Comparison of ENCODE assay signal across 9 cellular contexts in the genomic region with DNA sequence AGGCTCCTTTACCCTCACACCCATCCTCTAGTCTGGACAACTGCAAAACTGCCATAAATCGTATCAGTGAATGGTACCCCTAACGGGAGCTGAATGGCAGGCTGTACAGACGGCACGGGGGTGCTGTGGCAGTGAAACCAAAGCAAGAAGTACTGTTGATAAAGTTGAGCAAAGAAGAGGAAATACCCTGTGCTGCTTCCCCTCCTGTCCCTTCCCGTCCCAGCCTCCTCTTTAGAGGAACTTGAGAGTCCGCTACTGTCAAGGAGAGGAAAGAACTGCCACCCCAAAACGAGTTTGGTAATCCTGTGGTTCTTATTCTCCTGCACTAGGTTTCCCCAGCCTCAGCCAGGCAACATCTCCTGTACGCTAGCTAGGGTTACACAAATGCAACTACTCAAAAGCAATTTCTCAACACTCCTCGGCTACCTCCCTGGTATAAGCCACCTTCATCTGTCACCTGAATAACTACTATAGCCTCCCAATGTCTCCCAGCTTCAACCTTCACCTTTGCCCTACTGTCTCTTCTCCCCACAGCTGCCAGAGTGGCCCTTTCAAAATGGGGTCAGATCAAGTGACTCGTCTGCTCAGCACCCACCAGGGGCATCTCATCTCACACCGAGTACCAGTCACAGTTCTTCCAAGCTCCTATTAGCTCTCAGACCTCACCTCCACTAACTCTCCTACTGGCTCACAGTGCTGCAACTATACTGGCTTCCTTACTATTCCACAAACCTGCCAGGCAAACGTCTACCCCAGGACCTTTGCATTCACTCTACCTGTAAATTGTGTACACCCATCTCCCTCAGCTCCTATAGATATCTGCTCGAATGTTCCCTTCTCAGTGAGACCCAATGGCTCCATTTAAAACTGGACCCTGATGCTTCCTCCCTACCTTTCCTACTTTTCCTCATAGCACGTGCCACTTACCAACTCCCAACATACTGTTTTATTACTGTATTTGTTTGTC. TPM values are rescaled to one million over a fixed set of nuclear protein-coding genes. Genes with fewer than 3 reads are reported as not detected.
DNase-seq lines count a peak whose midpoint lies in the region; ATAC-seq and TF ChIP-seq lines count a peak whose summit lies in the region.
"Had no signal": no experiment of that assay in that cellular context is flagged by ENCODE, and none has a peak within 500 bp of the region (broad histone marks: within the 10 kb centered on the region; RNA-seq: fewer than 3 reads in every experiment).

No MANE protein-coding gene starts in this region.

- in situ Hi-C loops in transverse colon (cut with MboI; ENCODE audit: low pct_ligation_motif_present in 1 of 4, low pct_unique_long_range_greater_than_20kb in 1 of 4, low sequenced_read_pairs in 3 of 4) = no loop called here

- DNase-seq in activated gamma-delta T cell treated with Interleukin-2 at 50 U/mL for 16 hours (peak; percentile 29), activated gamma-delta T cell (lab: John Stamatoyannopoulos, UW) (no peak), left lung (peak in 1 of 2 donors; percentile 62), transverse colon (no peak)
- DNase-seq in activated T-helper 2 cell treated with anti-CD3 and anti-CD28 coated beads, Interferon-gamma antibody, Interleukin-2, Interleukin-4, amounts not matched to agents 10 μg/mL and 5 μg/mL and 100 μg/mL, durations not matched to agents 14 hours and 24 hours and 36 hours (ENCODE audit: low spot score) = no peak
- DNase-seq: DMS79 treated with DMSO at 0.1 percent for 48 hours had no signal

- H3K36me3 Mint-ChIP-seq in activated T-helper 2 cell treated with anti-CD3 and anti-CD28 coated beads, Interferon-gamma antibody, Interleukin-2, Interleukin-4, amounts not matched to agents 10 μg/mL and 5 μg/mL and 100 μg/mL, durations not matched to agents 14 hours and 24 hours and 36 hours (ENCODE audit: low read depth) = peaks cover 26% of the 10 kb centered on the region

- H3K9me3 ChIP-seq in left lung = no peaks in the 10 kb centered on the region
- no peaks in the 10 kb centered on the region for H3K9me3 ChIP-seq in transverse colon

- peak overlapping the region in 1 of 2 donors; percentile 83 for H3K4me3 ChIP-seq in left lung
- peak overlapping the region in 1 of 4 donors; percentile 22 for H3K4me3 ChIP-seq in transverse colon

- H3K4me3 Mint-ChIP-seq in activated T-helper 2 cell treated with anti-CD3 and anti-CD28 coated beads, Interferon-gamma antibody, Interleukin-2, Interleukin-4, amounts not matched to agents 10 μg/mL and 5 μg/mL and 100 μg/mL, durations not matched to agents 14 hours and 24 hours and 36 hours (ENCODE audit: low read depth) = peak overlapping the region; percentile 64

- intact Hi-C loops in activated T-helper 2 cell treated with anti-CD3 and anti-CD28 coated beads, Interferon-gamma antibody, Interleukin-2, Interleukin-4, amounts not matched to agents 10 μg/mL and 5 μg/mL and 100 μg/mL, durations not matched to agents 14 hours and 24 hours and 36 hours (cut with micrococcal nuclease) = loop anchor here (2.0 kb wide), 1 partner anchor 16 kb away; no protein-coding TSS in a partner anchor
- intact Hi-C loops in left lung (cut with DNase I) (no loop called here), transverse colon (cut with DNase I; ENCODE audit: low total_unique reads) (no loop called here)

- no peaks in the 10 kb centered on the region for H3K9me3 Mint-ChIP-seq in activated T-helper 2 cell treated with anti-CD3 and anti-CD28 coated beads, Interferon-gamma antibody, Interleukin-2, Interleukin-4, amounts not matched to agents 10 μg/mL and 5 μg/mL and 100 μg/mL, durations not matched to agents 14 hours and 24 hours and 36 hours

- TF ChIP-seq POLR2A in transverse colon (IDR thresholded peaks at IDR 0.05) = no peak

- no peaks in the 10 kb centered on the region for H3K27me3 Mint-ChIP-seq in activated T-helper 2 cell treated with anti-CD3 and anti-CD28 coated beads, Interferon-gamma antibody, Interleukin-2, Interleukin-4, amounts not matched to agents 10 μg/mL and 5 μg/mL and 100 μg/mL, durations not matched to agents 14 hours and 24 hours and 36 hours (ENCODE audit: low read depth)

- H3K27ac Mint-ChIP-seq in activated T-helper 2 cell treated with anti-CD3 and anti-CD28 coated beads, Interferon-gamma antibody, Interleukin-2, Interleukin-4, amounts not matched to agents 10 μg/mL and 5 μg/mL and 100 μg/mL, durations not matched to agents 14 hours and 24 hours and 36 hours = peak overlapping the region; percentile 40

- H3K36me3 ChIP-seq in left lung (peaks cover 0 to 41% of the 10 kb centered on the region in 2 donors), transverse colon (peaks cover 0 to 9% (median 0%) of the 10 kb centered on the region in 4 donors)

- ATAC-seq in left lung (peak; percentile 18), GM21526 (IDR thresholded peaks at IDR 0.05; ENCODE audit: low FRiP score, unreplicated experiment) (no peak), GM19324 (IDR thresholded peaks at IDR 0.05; ENCODE audit: low FRiP score, unreplicated experiment) (no peak), HG03442 (IDR thresholded peaks at IDR 0.05; ENCODE audit: unreplicated experiment) (no peak)

- H3K27ac ChIP-seq in left lung (peak overlapping the region; percentile 63 to 97), transverse colon (peak overlapping the region; percentile 66 to 81 (median 73))

- TF ChIP-seq EP300 in transverse colon (IDR thresholded peaks at IDR 0.05; ENCODE audit: low read depth) = no peak

- H3K4me1 Mint-ChIP-seq in activated T-helper 2 cell treated with anti-CD3 and anti-CD28 coated beads, Interferon-gamma antibody, Interleukin-2, Interleukin-4, amounts not matched to agents 10 μg/mL and 5 μg/mL and 100 μg/mL, durations not matched to agents 14 hours and 24 hours and 36 hours (ENCODE audit: low read depth) = peaks cover 51% of the 10 kb centered on the region

- TF ChIP-seq CTCF in left lung (IDR thresholded peaks at IDR 0.05) = no peak
- TF ChIP-seq CTCF in transverse colon (IDR thresholded peaks at IDR 0.05) = no peak

- 64% methylated on average over 11 to 14 of the region's 14 CpGs for WGBS in transverse colon (ENCODE audit: low coverage in 1 of 2), 2 donors

- H3K4me1 ChIP-seq in left lung (peaks cover 32 to 81% of the 10 kb centered on the region in 2 donors), transverse colon (peaks cover 21 to 72% (median 51%) of the 10 kb centered on the region in 4 donors)

- H3K27me3 ChIP-seq in left lung = no peaks in the 10 kb centered on the region
- H3K27me3 ChIP-seq in transverse colon = no peaks in the 10 kb centered on the region

RNA-seq across cellular contexts. Expression of gene GLRX, which starts 4.1 kb away (rescaled TPM):
- 14.9 and 18.5 TPM in 2 replicates for total RNA-seq in activated T-helper 2 cell treated with anti-CD3 and anti-CD28 coated beads, Interferon-gamma antibody, Interleukin-2, Interleukin-4, amounts not matched to agents 10 μg/mL and 5 μg/mL and 100 μg/mL, durations not matched to agents 14 hours and 24 hours and 36 hours
- total RNA-seq in left lung = 10 to 100 TPM; 60.3 to 98.1 TPM
- 100 to 1,000 TPM in 1 of 4 donors, 10 to 100 TPM in 3; 50.5 to 112 (median 64.4) TPM for total RNA-seq in transverse colon
